19 cellular contexts compared by ENCODE assay signal in genomic region chr1:153908071-153908470, GRCh38. TPM values are rescaled to one million over a fixed set of nuclear protein-coding genes. Genes with fewer than 3 reads are reported as not detected.
A peak's percentile ranks its signal among the peaks of the same experiment; 100 is the strongest.
DNase-seq lines count a peak whose midpoint lies in the region; ATAC-seq, FAIRE-seq and TF ChIP-seq lines count a peak whose summit lies in the region.
"Had no signal": no experiment of that assay in that cellular context is flagged by ENCODE, and none has a peak within 500 bp of the region (broad histone marks: within the 10 kb centered on the region; RNA-seq: fewer than 3 reads in every experiment).

No MANE protein-coding gene starts in this region.

- H3K79me1 ChIP-seq in trophoblast cell (ENCODE audit: low read length): no peaks in the 10 kb centered on the region

- H3K9ac ChIP-seq in trophoblast cell (ENCODE audit: low read length): no peak overlapping the region

- no peak overlapping the region for H4K12ac ChIP-seq in trophoblast cell (ENCODE audit: low read depth, low read length)

- H3K36me3 ChIP-seq in HEK293 (ENCODE audit: control insufficient read depth in 2 of 2, insufficient read depth in 1 of 2, low read length in 2 of 2) (peaks cover 7 to 16% of the 10 kb centered on the region in 2 experiments; a peak in 2 of 3 replicates), trophoblast cell (ENCODE audit: control insufficient read depth in 1 of 2, insufficient read depth in 2 of 2, low read length in 2 of 2) (peaks cover 0 to 9% of the 10 kb centered on the region in 2 experiments), ovary (no peaks in the 10 kb centered on the region)

- peaks cover 11% of the 10 kb centered on the region for H3K9me3 Mint-ChIP-seq in WTC11
- H3K9me3 Mint-ChIP-seq in naive thymus-derived CD8-positive, alpha-beta T cell: no peaks in the 10 kb centered on the region
- H3K9me3 Mint-ChIP-seq: CD4-positive, CD25-positive, alpha-beta regulatory T cell had no signal

- H3K4me1 ChIP-seq in HEK293 (ENCODE audit: control insufficient read depth, insufficient read depth, low read length): 0 out of 2 replicates have a peak, but pooled peaks cover 2% of the 10 kb centered on the region
- H3K4me1 ChIP-seq in trophoblast cell (ENCODE audit: control insufficient read depth in 1 of 2, insufficient read depth in 2 of 2, low read length in 2 of 2): no peaks in the 10 kb centered on the region
- no peaks in the 10 kb centered on the region for H3K4me1 ChIP-seq in ovary (ENCODE audit: insufficient read depth)
- H3K4me1 ChIP-seq: BE2C, Caco-2 had no signal

- no peak for ATAC-seq in WTC11
- ATAC-seq in naive thymus-derived CD8-positive, alpha-beta T cell: no peak

- H3K27ac Mint-ChIP-seq in WTC11: no peak overlapping the region
- H3K27ac Mint-ChIP-seq in naive thymus-derived CD8-positive, alpha-beta T cell: peak overlapping the region in 4 of 10 donors; percentile 1 to 62 (median 36)

- CTCF ChIA-PET in HEK293 (lab: Yijun Ruan, JAX) (interaction anchor here (0.6 kb wide), 1 partner anchor 548 kb away, joined by 4 read pairs; no protein-coding TSS in a partner anchor), WTC11 (lab: Charles Lee) (no interaction called here)

- no CpG with 5 or more reads among the region's 6 CpGs for WGBS in trophoblast cell (ENCODE audit: extremely low coverage, insufficient coverage, insufficient read length)
- 89 to 94% (median 93%) methylated on average over 6 of the region's 6 CpGs for WGBS in ovary, 3 donors

- no peak overlapping the region for H3K4me3 Mint-ChIP-seq in WTC11
- peak overlapping the region in 1 of 10 donors; percentile 6 for H3K4me3 Mint-ChIP-seq in naive thymus-derived CD8-positive, alpha-beta T cell
- H3K4me3 Mint-ChIP-seq: CD4-positive, CD25-positive, alpha-beta regulatory T cell had no signal

- no peak overlapping the region for H2AK5ac ChIP-seq in trophoblast cell (ENCODE audit: low read length)

- no peak overlapping the region for H3K14ac ChIP-seq in trophoblast cell (ENCODE audit: low read length)

- H3K4me3 ChIP-seq in HEK293 (ENCODE audit: low read depth, low read length): no peak overlapping the region
- H3K4me3 ChIP-seq in trophoblast cell (ENCODE audit: low read depth, low read length): no peak overlapping the region
- no peak overlapping the region for H3K4me3 ChIP-seq in ovary

- no peak overlapping the region for H2BK12ac ChIP-seq in trophoblast cell (ENCODE audit: low read length)

- 0 out of 2 replicates have a peak, but pooled peaks cover 6% of the 10 kb centered on the region for H3K4me1 Mint-ChIP-seq in WTC11
- H3K4me1 Mint-ChIP-seq in naive thymus-derived CD8-positive, alpha-beta T cell: peaks cover 13 to 62% (median 49%) of the 10 kb centered on the region in 4 donors

- no peak overlapping the region for H4K8ac ChIP-seq in trophoblast cell (ENCODE audit: low read depth, low read length)

- no peak overlapping the region for H4K91ac ChIP-seq in trophoblast cell (ENCODE audit: low read depth, low read length)

- H3K79me2 ChIP-seq in trophoblast cell (ENCODE audit: control insufficient read depth, insufficient read depth, low read length, poor library complexity): peaks cover 10% of the 10 kb centered on the region

- no peak overlapping the region for H3K23ac ChIP-seq in trophoblast cell (ENCODE audit: low read length)

- H3K9me3 ChIP-seq in HEK293 (ENCODE audit: control insufficient read depth, insufficient read depth, low read depth, low read length) (no peaks in the 10 kb centered on the region), trophoblast cell (ENCODE audit: insufficient read depth, low read depth, low read length) (no peaks in the 10 kb centered on the region), ovary (no peaks in the 10 kb centered on the region)
- H3K9me3 ChIP-seq: BE2C, Caco-2 had no signal

- no peak overlapping the region for H3K18ac ChIP-seq in trophoblast cell (ENCODE audit: low read length)

- H3K27ac ChIP-seq in HEK293 (ENCODE audit: extremely low read depth, low read depth, low read length): no peak overlapping the region
- no peak overlapping the region for H3K27ac ChIP-seq in trophoblast cell (ENCODE audit: low read depth, low read length)
- H3K27ac ChIP-seq in ovary: no peak overlapping the region
- H3K27ac ChIP-seq: HL-60 had no signal

- no peak overlapping the region for H2BK120ac ChIP-seq in trophoblast cell (ENCODE audit: insufficient read depth, low read length, poor library complexity)

- no peak overlapping the region for H2AFZ ChIP-seq in trophoblast cell (ENCODE audit: insufficient read depth, low read length, poor library complexity)

- no peaks in the 10 kb centered on the region for H3K27me3 ChIP-seq in trophoblast cell (ENCODE audit: insufficient read depth, low read length)
- H3K27me3 ChIP-seq in ovary: no peaks in the 10 kb centered on the region
- H3K27me3 ChIP-seq: BE2C had no signal

- intact Hi-C loops in ovary (cut with DNase I): no loop called here

- no peaks in the 10 kb centered on the region for H3K27me3 Mint-ChIP-seq in WTC11 (ENCODE audit: low read depth)
- H3K27me3 Mint-ChIP-seq in naive thymus-derived CD8-positive, alpha-beta T cell: no peaks in the 10 kb centered on the region
- H3K27me3 Mint-ChIP-seq: CD4-positive, CD25-positive, alpha-beta regulatory T cell had no signal

- POLR2A ChIA-PET in HEK293 (lab: Yijun Ruan, JAX) (no interaction called here), WTC11 (lab: Charles Lee) (no interaction called here)
- POLR2A ChIA-PET in naive thymus-derived CD8-positive, alpha-beta T cell (lab: Charles Lee): no interaction called here

- no peak for TF ChIP-seq CTCF in HEK293 (tag by site-specific recombination; IDR thresholded peaks at IDR 0.05)
- no peak for TF ChIP-seq CTCF in WTC11 (IDR thresholded peaks at IDR 0.05)
- no peak for TF ChIP-seq CTCF in ovary (IDR thresholded peaks at IDR 0.05)

- DNase-seq in WTC11 (ENCODE audit: low spot score) (no peak), dedifferentiated amniotic fluid mesenchymal stem cell (ENCODE audit: extremely low spot score) (peak; percentile 10), trophoblast cell (no peak), ovary (no peak), GM19239 (ENCODE audit: insufficient read length, low spot score) (no peak)
- no peak for DNase-seq in naive thymus-derived CD8-positive, alpha-beta T cell
- DNase-seq: ACHN; BE2C; C1 segment of cervical spinal cord; Caco-2; CD4-positive, CD25-positive, alpha-beta regulatory T cell; GOT3; H7 had no signal

- peaks cover 22% of the 10 kb centered on the region for H3K36me3 Mint-ChIP-seq in WTC11
- H3K36me3 Mint-ChIP-seq in naive thymus-derived CD8-positive, alpha-beta T cell: peaks cover 4 to 51% (median 7%) of the 10 kb centered on the region in 3 donors

- no peak for FAIRE-seq in GM19239 (lab: Jason Lieb, UNC)
- FAIRE-seq: A204.1, D721Med, G401.6, GM12891 had no signal

- no peak for TF ChIP-seq POLR2A in ovary (IDR thresholded peaks at IDR 0.05)

- H3K4ac ChIP-seq in trophoblast cell (ENCODE audit: low read depth, low read length): peak overlapping the region; percentile 70

- no peak overlapping the region for H2BK5ac ChIP-seq in trophoblast cell (ENCODE audit: low read depth, low read length, poor library complexity)

- no peak overlapping the region for H3K4me2 ChIP-seq in trophoblast cell (ENCODE audit: low read length)

- TF ChIP-seq EP300 in ovary (IDR thresholded peaks at IDR 0.05): no peak

TF ChIP-seq in HEK293, 187 proteins besides CTCF, POLR2A, EP300 and RAD21 (continues in another document):
- TF ChIP-seq ZNF837 (tag by site-specific recombination; IDR thresholded peaks at IDR 0.05) (no peak), ZNF2 (tag by site-specific recombination; IDR thresholded peaks at IDR 0.05) (no peak), ZNF121 (tag by site-specific recombination; IDR thresholded peaks at IDR 0.05) (peak; percentile 89), ZNF510 (tag by site-specific recombination; IDR thresholded peaks at IDR 0.05; ENCODE audit: insufficient replicate concordance) (no peak)

TF ChIP-seq in WTC11, 78 proteins besides CTCF, POLR2A, EP300 and RAD21:
- TF ChIP-seq ZNF121 (CRISPR knock-in tag; IDR thresholded peaks at IDR 0.05) (0 out of 2 replicates have a peak, but pooled peaks have one; percentile 8), JAZF1 (CRISPR knock-in tag; IDR thresholded peaks at IDR 0.05) (no peak), ATF1 (CRISPR knock-in tag; IDR thresholded peaks at IDR 0.05) (no peak), FOXP1 (CRISPR knock-in tag; IDR thresholded peaks at IDR 0.05; ENCODE audit: borderline replicate concordance) (no peak), ZNF219 (CRISPR knock-in tag; IDR thresholded peaks at IDR 0.05; ENCODE audit: borderline replicate concordance) (no peak)
TF ChIP-seq in WTC11: peak in this region for 1.

RNA-seq across cellular contexts. Expression of gene GATAD2B, which starts 14.7 kb away (rescaled TPM):
- total RNA-seq in WTC11 (2021) (42.1 to 46.9 TPM (median 44.5 TPM) in 3 replicates), ovary (10 to 100 TPM; 14.1 to 73.0 (median 58.3) TPM)
- 22.8 and 23.4 TPM in 2 replicates for polyA plus RNA-seq in trophoblast cell (2013)
- 10 to 100 TPM; 11.2 to 22.0 TPM for polyA plus RNA-seq in ovary
- 100 to 1,000 TPM; 110 to 120 TPM for total RNA-seq in naive thymus-derived CD8-positive, alpha-beta T cell
- 1 to 10 TPM; 4.4 to 5.3 (median 5.2) TPM for polyA plus RNA-seq in naive thymus-derived CD8-positive, alpha-beta T cell

RNA-seq across cellular contexts. Expression of gene DENND4B, which starts 38.4 kb away (rescaled TPM):
- 88.9 to 93.9 TPM (median 93.1 TPM) in 3 replicates for total RNA-seq in WTC11 (2021)
- polyA plus RNA-seq in trophoblast cell (2013): 20.7 and 22.0 TPM in 2 replicates
- 10 to 100 TPM; 21.3 to 83.1 (median 57.3) TPM for total RNA-seq in ovary
- polyA plus RNA-seq in ovary: 10 to 100 TPM; 20.9 to 29.6 TPM
- total RNA-seq in naive thymus-derived CD8-positive, alpha-beta T cell: 100 to 1,000 TPM; 174 to 194 TPM
- polyA plus RNA-seq in naive thymus-derived CD8-positive, alpha-beta T cell: 10 to 100 TPM; 12.0 to 21.2 (median 19.0) TPM

RNA-seq across cellular contexts. Expression of gene CRTC2, which starts 50.3 kb away (rescaled TPM):
- 34.7 to 43.7 TPM (median 38.1 TPM) in 3 replicates for total RNA-seq in WTC11 (2021)
- 37.4 and 41.0 TPM in 2 replicates for polyA plus RNA-seq in trophoblast cell (2013)
- total RNA-seq in ovary: 10 to 100 TPM; 19.2 to 52.5 (median 37.9) TPM
- 10 to 100 TPM; 20.3 to 44.6 TPM for polyA plus RNA-seq in ovary
- 100 to 1,000 TPM; 132 to 147 TPM for total RNA-seq in naive thymus-derived CD8-positive, alpha-beta T cell
- polyA plus RNA-seq in naive thymus-derived CD8-positive, alpha-beta T cell: 10 to 100 TPM; 21.4 to 49.6 (median 27.1) TPM

RNA-seq across cellular contexts. Expression of gene SLC39A1, which starts 55.3 kb away (rescaled TPM):
- 185 to 204 TPM (median 193 TPM) in 3 replicates for total RNA-seq in WTC11 (2021)
- polyA plus RNA-seq in trophoblast cell (2013): 118 and 119 TPM in 2 replicates
- total RNA-seq in ovary: 10 to 100 TPM; 59.3 to 83.7 (median 67.2) TPM
- polyA plus RNA-seq in ovary: 100 to 1,000 TPM in 1 of 2 donors, 10 to 100 TPM in 1; 83.6 to 121 TPM
- total RNA-seq in naive thymus-derived CD8-positive, alpha-beta T cell: 10 to 100 TPM; 14.7 to 14.9 TPM
- polyA plus RNA-seq in naive thymus-derived CD8-positive, alpha-beta T cell: 10 to 100 TPM; 29.5 to 35.2 (median 32.6) TPM

RNA-seq across cellular contexts. Expression of gene CREB3L4, which starts 59.6 kb away (rescaled TPM):
- total RNA-seq in WTC11 (2021): 33.1 to 35.2 TPM (median 34.6 TPM) in 3 replicates
- 7.7 and 8.0 TPM in 2 replicates for polyA plus RNA-seq in trophoblast cell (2013)
- 10 to 100 TPM; 10.5 to 24.9 (median 14.9) TPM for total RNA-seq in ovary
- polyA plus RNA-seq in ovary: 10 to 100 TPM; 17.6 to 27.2 TPM
- total RNA-seq in naive thymus-derived CD8-positive, alpha-beta T cell: 10 to 100 TPM; 11.1 to 13.2 TPM
- polyA plus RNA-seq in naive thymus-derived CD8-positive, alpha-beta T cell: 1 to 10 TPM; 4.3 to 6.0 (median 4.4) TPM

Comparison
In these comparisons a context has a peak if more than half of its experiments do, and no peak if none do; other contexts are left out.
1. Of the 8 proteins assayed by ChIP-seq in both HEK293 and WTC11: peak only in HEK293: none; only in WTC11: none; in both: ZNF121; in neither: 7.